16 cellular contexts compared by ENCODE assay signal in the genomic region with DNA sequence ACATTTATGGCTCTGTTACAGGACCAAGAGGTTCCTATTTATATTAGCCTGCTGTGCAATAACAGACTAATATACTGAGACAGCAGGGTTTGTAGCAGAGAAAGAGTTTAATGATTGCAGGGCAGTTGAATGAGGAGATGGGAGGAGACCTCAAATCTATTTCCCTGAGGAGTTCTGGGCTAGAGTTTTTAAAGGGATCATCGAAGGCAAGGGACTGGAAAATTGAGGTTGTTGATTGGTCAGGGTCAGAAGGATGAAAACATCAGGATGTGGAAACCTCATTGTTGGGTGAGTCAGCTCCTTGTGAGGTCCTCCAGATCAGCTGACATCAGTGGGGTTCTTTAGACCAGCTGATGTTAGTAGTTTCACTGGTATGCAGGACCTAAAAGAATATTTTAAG.
DNase-seq lines count a peak whose midpoint lies in the region; ATAC-seq, FAIRE-seq and TF ChIP-seq lines count a peak whose summit lies in the region.
"Had no signal": no experiment of that assay in that cellular context is flagged by ENCODE, and none has a peak within 500 bp of the region (broad histone marks: within the 10 kb centered on the region; RNA-seq: fewer than 3 reads in every experiment).

No MANE protein-coding gene starts in this region.

- dilution Hi-C loops in keratinocyte (cut with MboI; ENCODE audit: extremely low pct_ligation_motif_present, low sequenced_read_pairs), result no loop called here

- H3K36me3 ChIP-seq in brain microvascular endothelial cell (replicated peaks), result no peaks in the 10 kb centered on the region
- no peaks in the 10 kb centered on the region for H3K36me3 ChIP-seq in keratinocyte (ENCODE audit: control insufficient read depth in 2 of 2, extremely low read depth in 1 of 2, insufficient read depth in 2 of 2, low read length in 2 of 2)
- H3K36me3 ChIP-seq in testis (ENCODE audit: low read depth, missing control alignments), result no peaks in the 10 kb centered on the region
- H3K36me3 ChIP-seq: BLaER1, vagina had no signal

- ATAC-seq in activated T-cell treated with anti-CD3 and anti-CD28 coated beads, Interleukin-2, amount 50 U/mL, for 4 hours, result no peak

- no peak overlapping the region for H3K4me2 ChIP-seq in keratinocyte (ENCODE audit: control insufficient read depth, extremely low read depth, insufficient read depth, low read depth, low read length)
- H3K4me2 ChIP-seq: BLaER1, SK-N-SH had no signal

- H3K4me1 ChIP-seq in keratinocyte (ENCODE audit: control insufficient read depth, extremely low read depth, insufficient read depth, low read length) (no peaks in the 10 kb centered on the region), testis (no peaks in the 10 kb centered on the region)
- H3K4me1 ChIP-seq: BLaER1, parathyroid adenoma, vagina had no signal

- no peaks in the 10 kb centered on the region for H4K20me1 ChIP-seq in keratinocyte (ENCODE audit: control insufficient read depth, extremely low read depth, insufficient read depth, low read length)
- H4K20me1 ChIP-seq: BLaER1 had no signal

- no peaks in the 10 kb centered on the region for H3K79me2 ChIP-seq in keratinocyte (ENCODE audit: control insufficient read depth, insufficient read depth, low read length)
- H3K79me2 ChIP-seq: parathyroid adenoma had no signal

- no peak overlapping the region for H3K4me3 Mint-ChIP-seq in activated T-cell treated with anti-CD3 and anti-CD28 coated beads, Interleukin-2, amount 50 U/mL, for 4 hours
- no peak overlapping the region for H3K4me3 Mint-ChIP-seq in T-helper 2 cell treated with Interferon-gamma antibody and Interleukin-4, amounts not matched to agents 5 μg/mL and 100 μg/mL, for 36 hours

- no peak overlapping the region for H2AFZ ChIP-seq in keratinocyte (ENCODE audit: control insufficient read depth, low read length)
- H2AFZ ChIP-seq: parathyroid adenoma had no signal

- peak overlapping the region; percentile 41 for H3K27ac ChIP-seq in brain microvascular endothelial cell
- no peak overlapping the region for H3K27ac ChIP-seq in keratinocyte (ENCODE audit: control insufficient read depth, insufficient read depth, low read length)
- no peak overlapping the region for H3K27ac ChIP-seq in testis
- H3K27ac ChIP-seq: BLaER1, parathyroid adenoma, vagina had no signal

- H3K36me3 Mint-ChIP-seq in activated T-cell treated with anti-CD3 and anti-CD28 coated beads, Interleukin-2, amount 50 U/mL, for 4 hours (ENCODE audit: insufficient read depth), result no peaks in the 10 kb centered on the region
- no peaks in the 10 kb centered on the region for H3K36me3 Mint-ChIP-seq in T-helper 2 cell treated with Interferon-gamma antibody and Interleukin-4, amounts not matched to agents 5 μg/mL and 100 μg/mL, for 36 hours (ENCODE audit: low read depth)

- FAIRE-seq in keratinocyte (lab: Jason Lieb, UNC), result peak; percentile 72

- H3K9me3 Mint-ChIP-seq in activated T-cell treated with anti-CD3 and anti-CD28 coated beads, Interleukin-2, amount 50 U/mL, for 4 hours, result peaks cover 5% of the 10 kb centered on the region
- H3K9me3 Mint-ChIP-seq in T-helper 2 cell treated with Interferon-gamma antibody and Interleukin-4, amounts not matched to agents 5 μg/mL and 100 μg/mL, for 36 hours, result no peaks in the 10 kb centered on the region

- H3K9ac ChIP-seq in keratinocyte (ENCODE audit: control insufficient read depth, extremely low read depth, insufficient read depth, low read length), result no peak overlapping the region
- H3K9ac ChIP-seq: BLaER1, parathyroid adenoma, SK-N-SH had no signal

- TF ChIP-seq CTCF in brain microvascular endothelial cell (IDR thresholded peaks at IDR 0.05; ENCODE audit: low read depth, low read length, missing control alignments) (no peak), keratinocyte (optimal IDR thresholded peaks at IDR 0.05 in 1 of 3, IDR thresholded peaks at IDR 0.05 in 1 of 3, conservative IDR thresholded peaks at IDR 0.05 in 1 of 3; ENCODE audit: extremely low read depth in 1 of 3, insufficient read depth in 2 of 3, low read length in 3 of 3) (no peak), testis (IDR thresholded peaks at IDR 0.05) (no peak)

- H3K9me3 ChIP-seq in keratinocyte (ENCODE audit: control insufficient read depth, low read depth, low read length) (no peaks in the 10 kb centered on the region), testis (no peaks in the 10 kb centered on the region)
- H3K9me3 ChIP-seq: BLaER1, SK-N-SH, vagina had no signal

- TF ChIP-seq POLR2A in testis (IDR thresholded peaks at IDR 0.05), result no peak

- in situ Hi-C loops in brain microvascular endothelial cell (cut with HindIII; ENCODE audit: low pct_ligation_motif_present, low sequenced_read_pairs), result no loop called here

- DNase-seq in AG08395 (ENCODE audit: low spot score) (peak; percentile 34), HS-5 (ENCODE audit: low read depth) (peak; percentile 64), brain microvascular endothelial cell (peak; percentile 95), keratinocyte (ENCODE audit: low read depth, low spot score) (no peak), NCI-H187 treated with DMSO at 0.1 percent for 48 hours (lab: John Stamatoyannopoulos, UW) (no peak), testis (no peak)
- no peak for DNase-seq in activated T-cell treated with anti-CD3 and anti-CD28 coated beads, Interleukin-2, amount 50 U/mL, for 4 hours
- DNase-seq in T-helper 2 cell treated with Interferon-gamma antibody and Interleukin-4, amounts not matched to agents 5 μg/mL and 100 μg/mL, for 36 hours (ENCODE audit: low spot score), result no peak
- DNase-seq: activated CD4-positive, alpha-beta T cell treated with anti-CD3 and anti-CD28 coated beads for 1 hour; activated T-cell treated with anti-CD3 and anti-CD28 coated beads, Interleukin-2, amount 50 U/mL, for 48 hours; aorta; NCI-H1436 treated with DMSO at 0.1 percent for 48 hours; SK-N-SH had no signal

- H3K27me3 Mint-ChIP-seq in activated T-cell treated with anti-CD3 and anti-CD28 coated beads, Interleukin-2, amount 50 U/mL, for 4 hours (ENCODE audit: low read depth), result peaks cover 24% of the 10 kb centered on the region
- peaks cover 19% of the 10 kb centered on the region for H3K27me3 Mint-ChIP-seq in T-helper 2 cell treated with Interferon-gamma antibody and Interleukin-4, amounts not matched to agents 5 μg/mL and 100 μg/mL, for 36 hours (ENCODE audit: low read depth)

- no peak overlapping the region for H3K27ac Mint-ChIP-seq in T-helper 2 cell treated with Interferon-gamma antibody and Interleukin-4, amounts not matched to agents 5 μg/mL and 100 μg/mL, for 36 hours

- no peaks in the 10 kb centered on the region for H3K9me1 ChIP-seq in keratinocyte (ENCODE audit: control insufficient read depth, extremely low read depth, insufficient read depth, low read length)

- no peaks in the 10 kb centered on the region for H3K4me1 Mint-ChIP-seq in activated T-cell treated with anti-CD3 and anti-CD28 coated beads, Interleukin-2, amount 50 U/mL, for 4 hours (ENCODE audit: low read depth)
- peaks cover 3% of the 10 kb centered on the region for H3K4me1 Mint-ChIP-seq in T-helper 2 cell treated with Interferon-gamma antibody and Interleukin-4, amounts not matched to agents 5 μg/mL and 100 μg/mL, for 36 hours (ENCODE audit: low read depth)

- 74 to 84% methylated on average over 1 of the region's 1 CpG for WGBS in testis, 2 donors

- intact Hi-C loops in testis (cut with DNase I; ENCODE audit: low total_unique reads), result no loop called here

- H3K27me3 ChIP-seq in brain microvascular endothelial cell (replicated peaks), result no peaks in the 10 kb centered on the region
- no peaks in the 10 kb centered on the region for H3K27me3 ChIP-seq in keratinocyte (ENCODE audit: control insufficient read depth, extremely low read depth, insufficient read depth, low read length)
- no peaks in the 10 kb centered on the region for H3K27me3 ChIP-seq in testis
- H3K27me3 ChIP-seq: BLaER1, vagina had no signal

- no peak overlapping the region for H3K4me3 ChIP-seq in brain microvascular endothelial cell (ENCODE audit: low read depth, low read length)
- no peak overlapping the region for H3K4me3 ChIP-seq in keratinocyte (ENCODE audit: control insufficient read depth in 2 of 3, extremely low read depth in 1 of 3, insufficient read depth in 2 of 3, low read depth in 1 of 3, low read length in 3 of 3)
- no peak overlapping the region for H3K4me3 ChIP-seq in testis
- H3K4me3 ChIP-seq: BLaER1, vagina had no signal

Comparison
In these comparisons a context has a peak if more than half of its experiments do, and no peak if none do; other contexts are left out.
1. DNase-seq: peak in AG08395 (single experiment), HS-5 (single experiment) and brain microvascular endothelial cell (single experiment); none in keratinocyte (single experiment), NCI-H187 treated with DMSO at 0.1 percent for 48 hours (single experiment), activated T-cell treated with anti-CD3 and anti-CD28 coated beads, Interleukin-2, amount 50 U/mL, for 4 hours (single experiment), testis (single experiment) and T-helper 2 cell treated with Interferon-gamma antibody and Interleukin-4, amounts not matched to agents 5 μg/mL and 100 μg/mL, for 36 hours (single experiment).